Comparison of ENCODE assay signal across 8 cellular contexts in genomic region chr1:89844236-89844807, GRCh38. TPM values are rescaled to one million over a fixed set of nuclear protein-coding genes. Genes with fewer than 3 reads are reported as not detected.
A peak's percentile ranks its signal among the peaks of the same experiment; 100 is the strongest.
DNase-seq lines count a peak whose midpoint lies in the region; ATAC-seq and TF ChIP-seq lines count a peak whose summit lies in the region.

No MANE protein-coding gene starts in this region.

- intact Hi-C loops in esophagus muscularis mucosa (cut with DNase I) = no loop called here

- TF ChIP-seq CTCF in GM20000 (IDR thresholded peaks at IDR 0.05; ENCODE audit: extremely low read depth, missing control alignments) = no peak
- TF ChIP-seq CTCF in esophagus muscularis mucosa (IDR thresholded peaks at IDR 0.05) = no peak

- no peaks in the 10 kb centered on the region for H3K27me3 ChIP-seq in esophagus muscularis mucosa

- no peak for ATAC-seq in HG03469 (IDR thresholded peaks at IDR 0.05; ENCODE audit: unreplicated experiment)

- H3K27ac ChIP-seq in esophagus muscularis mucosa (replicated peaks in 1 of 4) = peak overlapping the region; percentile 73 to 82 (median 77)

- no peaks in the 10 kb centered on the region for H3K9me3 ChIP-seq in esophagus muscularis mucosa

- H3K4me1 ChIP-seq in esophagus muscularis mucosa = peaks cover 12 to 22% (median 17%) of the 10 kb centered on the region in 4 donors

- no peak for TF ChIP-seq POLR2A in esophagus muscularis mucosa (IDR thresholded peaks at IDR 0.05; ENCODE audit: low read depth)

- DNase-seq in GM20000 (ENCODE audit: low spot score) = peak; percentile 46
- peak; percentile 50 to 60 for DNase-seq in activated CD4-positive, alpha-beta T cell treated with anti-CD3 and anti-CD28 coated beads, Interleukin-2, amount 50 U/mL, for 4 hours
- no peak for DNase-seq in esophagus muscularis mucosa (ENCODE audit: extremely low spot score)
- peak; percentile 9 to 24 for DNase-seq in stimulated activated CD4-positive, alpha-beta T cell treated with anti-CD3 and anti-CD28 coated beads, Interleukin-15, amount 100 ng/mL, for 1 hour (ENCODE audit: low read depth in 1 of 2, low spot score in 1 of 2)
- DNase-seq in NCI-H82 treated with DMSO at 0.1 percent for 48 hours (lab: John Stamatoyannopoulos, UW; ENCODE audit: unreplicated experiment) = no peak
- no peak for DNase-seq in NCI-H187 treated with DMSO at 0.1 percent for 48 hours (lab: John Stamatoyannopoulos, UW)
- no peak for DNase-seq in activated gamma-delta T cell (lab: John Stamatoyannopoulos, UW)

- H3K4me3 ChIP-seq in esophagus muscularis mucosa = peak overlapping the region; percentile 75 to 84 (median 76)

- TF ChIP-seq EP300 in esophagus muscularis mucosa (IDR thresholded peaks at IDR 0.05) = no peak

- peaks cover 0 to 3% (median 0%) of the 10 kb centered on the region in 4 donors for H3K36me3 ChIP-seq in esophagus muscularis mucosa

- WGBS in esophagus muscularis mucosa = 60% methylated on average over 7 of the region's 7 CpGs

RNA-seq across cellular contexts. Expression of gene LRRC8D, which starts 23.5 kb away (rescaled TPM):
- 10 to 100 TPM in 1 of 4 donors, 1 to 10 TPM in 3; 4.2 to 10.4 (median 6.6) TPM for total RNA-seq in esophagus muscularis mucosa

Comparison
In these comparisons a context has a peak if more than half of its experiments do, and no peak if none do; other contexts are left out.
1. DNase-seq: peak in GM20000 (single experiment), activated CD4-positive, alpha-beta T cell treated with anti-CD3 and anti-CD28 coated beads, Interleukin-2, amount 50 U/mL, for 4 hours (2 of 2) and stimulated activated CD4-positive, alpha-beta T cell treated with anti-CD3 and anti-CD28 coated beads, Interleukin-15, amount 100 ng/mL, for 1 hour (2 of 2); none in esophagus muscularis mucosa (single experiment), NCI-H82 treated with DMSO at 0.1 percent for 48 hours (single experiment), NCI-H187 treated with DMSO at 0.1 percent for 48 hours (single experiment) and activated gamma-delta T cell (single experiment).